Comparison of ENCODE assay signal across 24 cellular contexts in genomic region chr5:107805819-107806218, GRCh38.
A peak's percentile ranks its signal among the peaks of the same experiment; 100 is the strongest.
DNase-seq lines count a peak whose midpoint lies in the region; ATAC-seq and TF ChIP-seq lines count a peak whose summit lies in the region.
"Had no signal": no experiment of that assay in that cellular context is flagged by ENCODE, and none has a peak within 500 bp of the region (broad histone marks: within the 10 kb centered on the region; RNA-seq: fewer than 3 reads in every experiment).

No MANE protein-coding gene starts in this region.

- CTCF ChIA-PET in PC-3 (lab: Charles Lee) = no interaction called here

- H4K20me1 ChIP-seq in PC-3 (ENCODE audit: low read length) = no peaks in the 10 kb centered on the region

- POLR2A ChIA-PET in PC-3 (lab: Charles Lee; ENCODE audit: unreplicated experiment) = no interaction called here

- H3K27me3 ChIP-seq in WERI-Rb-1 (ENCODE audit: insufficient read depth, low read depth, severe bottlenecking) (no peaks in the 10 kb centered on the region), PC-3 (ENCODE audit: low read length) (no peaks in the 10 kb centered on the region)
- H3K27me3 ChIP-seq: brain microvascular endothelial cell, esophagus muscularis mucosa, gastrocnemius medialis had no signal

- peak; percentile 40 for ATAC-seq in HG02759 (IDR thresholded peaks at IDR 0.05; ENCODE audit: unreplicated experiment)
- no peak for ATAC-seq in GM18519 (IDR thresholded peaks at IDR 0.05; ENCODE audit: low FRiP score, unreplicated experiment)
- ATAC-seq in PC-3 = no peak
- ATAC-seq: activated CD4-positive, CD25-positive, alpha-beta regulatory T cell treated with anti-CD3 and anti-CD28 coated beads, Interleukin-2, amount 50 U/mL, for 24 hours; gastrocnemius medialis; K562; stimulated activated naive B cell treated with anti-CD40 and anti-IgM and Interleukin-4, amounts not matched to agents 10 μg/mL and 1 μg/mL and 100 μg/mL, for 72 hours had no signal

- DNase-seq in COR-L47 (lab: John Stamatoyannopoulos, UW) = peak; percentile 40
- peak; percentile 92 for DNase-seq in NCI-H2171 treated with DMSO at 0.1 percent for 48 hours (lab: John Stamatoyannopoulos, UW)
- peak; percentile 74 for DNase-seq in WERI-Rb-1
- no peak for DNase-seq in PC-3
- no peak for DNase-seq in anterior cingulate cortex (lab: John Stamatoyannopoulos, UW)
- DNase-seq in MV-4-11 (lab: John Stamatoyannopoulos, UW) = no peak
- DNase-seq: activated gamma-delta T cell treated with Interleukin-2 at 50 U/mL for 16 hours; activated T-cell treated with anti-CD3 and anti-CD28 coated beads, Interleukin-2, amount 50 U/mL, for 1 hour; brain microvascular endothelial cell; C1 segment of cervical spinal cord; gastrocnemius medialis; H9; kidney; NCI-H446 treated with DMSO at 0.1 percent for 48 hours; occipital lobe; stimulated activated naive B cell treated with anti-CD40 and anti-IgM and Interleukin-4, amounts not matched to agents 10 μg/mL and 1 μg/mL and 100 μg/mL, for 72 hours; SW 1271 had no signal

- H3K4me1 ChIP-seq in PC-3 (ENCODE audit: insufficient read depth, low read length) = peaks cover 22% of the 10 kb centered on the region
- H3K4me1 ChIP-seq: esophagus muscularis mucosa, gastrocnemius medialis had no signal

- no peaks in the 10 kb centered on the region for H3K9me3 ChIP-seq in WERI-Rb-1 (ENCODE audit: severe bottlenecking)
- no peaks in the 10 kb centered on the region for H3K9me3 ChIP-seq in PC-3 (ENCODE audit: low read length)
- H3K9me3 ChIP-seq: esophagus muscularis mucosa, gastrocnemius medialis, thoracic aorta had no signal

- no peaks in the 10 kb centered on the region for H3F3A ChIP-seq in PC-3 (ENCODE audit: low read length, unreplicated experiment)

- H3K9ac ChIP-seq in PC-3 (ENCODE audit: low read length) = no peak overlapping the region

- H3K36me3 ChIP-seq in WERI-Rb-1 = no peaks in the 10 kb centered on the region
- no peaks in the 10 kb centered on the region for H3K36me3 ChIP-seq in PC-3 (ENCODE audit: low read depth, low read length)
- H3K36me3 ChIP-seq: brain microvascular endothelial cell, esophagus muscularis mucosa, gastrocnemius medialis, thoracic aorta had no signal

- no TSS peak for BruUV-seq in PC-3 (replicated peaks; lab: Mats Ljungman, UMichigan)

- H3K79me2 ChIP-seq in PC-3 (ENCODE audit: low read length) = no peaks in the 10 kb centered on the region

- H3K4me2 ChIP-seq in PC-3 (ENCODE audit: low read length) = no peak overlapping the region
- H3K4me2 ChIP-seq: smooth muscle cell had no signal

- TF ChIP-seq CTCF in WERI-Rb-1 (IDR thresholded peaks at IDR 0.05; ENCODE audit: low read depth, low read length) (no peak), PC-3 (conservative IDR thresholded peaks at IDR 0.05; ENCODE audit: low read depth, low read length) (no peak)

- no peaks in the 10 kb centered on the region for H3K9me2 ChIP-seq in PC-3 (replicated peaks; ENCODE audit: low read length)

- H3K27ac ChIP-seq in WERI-Rb-1 (peak overlapping the region; percentile 93), PC-3 (ENCODE audit: low read length) (no peak overlapping the region)
- H3K27ac ChIP-seq: brain microvascular endothelial cell, esophagus muscularis mucosa, gastrocnemius medialis, thoracic aorta had no signal

- H3K4me3 ChIP-seq in WERI-Rb-1 (ENCODE audit: low read depth, low read length) = peak overlapping the region; percentile 28
- no peak overlapping the region for H3K4me3 ChIP-seq in PC-3 (ENCODE audit: low read length)
- H3K4me3 ChIP-seq: esophagus muscularis mucosa, gastrocnemius medialis, K562, smooth muscle cell, thoracic aorta had no signal

- H2AFZ ChIP-seq in PC-3 (ENCODE audit: low read length) = no peak overlapping the region

- intact Hi-C loops in PC-3 (cut with micrococcal nuclease) = loop anchor here (2.0 to 10.0 kb wide), 3 partner anchors 129 to 231 kb away; no protein-coding TSS in a partner anchor

Comparison
In these comparisons a context has a peak if more than half of its experiments do, and no peak if none do; other contexts are left out.
1. DNase-seq: peak in COR-L47 (single experiment), NCI-H2171 treated with DMSO at 0.1 percent for 48 hours (single experiment) and WERI-Rb-1 (single experiment); none in PC-3 (single experiment), anterior cingulate cortex (0 of 58) and MV-4-11 (single experiment).